In the genomic region with DNA sequence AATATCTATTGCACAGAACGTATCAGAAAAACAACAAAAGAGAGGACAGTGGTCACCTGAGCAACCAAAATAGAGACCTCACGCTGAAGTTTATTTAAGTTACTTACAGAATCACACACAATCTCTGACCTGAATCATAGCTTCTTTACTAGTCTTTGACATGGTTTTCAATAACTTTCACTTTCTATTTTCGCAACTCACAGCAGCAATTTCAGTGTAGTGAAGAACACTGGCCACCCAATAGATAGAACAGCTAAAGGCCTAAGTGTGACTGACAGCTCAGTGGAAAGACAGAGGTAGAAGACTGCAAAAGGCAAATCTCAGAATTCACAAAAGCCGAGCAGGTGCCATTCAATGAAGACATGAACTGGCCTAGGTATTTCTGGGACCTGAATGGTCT, we compare ENCODE assay signal across 20 cellular contexts.
DNase-seq lines count a peak whose midpoint lies in the region; TF ChIP-seq lines count a peak whose summit lies in the region.
"Had no signal": no experiment of that assay in that cellular context is flagged by ENCODE, and none has a peak within 500 bp of the region (broad histone marks: within the 10 kb centered on the region; RNA-seq: fewer than 3 reads in every experiment).

No MANE protein-coding gene starts in this region.

- H3K4me3 ChIP-seq in Loucy (ENCODE audit: low read length, poor library complexity, severe bottlenecking) (no peak overlapping the region), astrocyte of the spinal cord (ENCODE audit: low read depth, low read length) (no peak overlapping the region), mucosa of rectum (ENCODE audit: low read length in 2 of 2) (peak overlapping the region; percentile 10 to 37)
- H3K4me3 ChIP-seq: dorsolateral prefrontal cortex had no signal

- no peak overlapping the region for H3K9ac ChIP-seq in Loucy (ENCODE audit: low read depth, low read length, poor library complexity, severe bottlenecking)
- no peak overlapping the region for H3K9ac ChIP-seq in mucosa of rectum (ENCODE audit: low read depth in 1 of 2, low read length in 2 of 2)

- H3F3A ChIP-seq in Loucy (ENCODE audit: low read depth): no peaks in the 10 kb centered on the region

- H4K20me1 ChIP-seq in Loucy (ENCODE audit: insufficient read depth, low read length, poor library complexity, severe bottlenecking): no peaks in the 10 kb centered on the region

- H3K79me2 ChIP-seq in Loucy (ENCODE audit: insufficient read depth, low read length): no peaks in the 10 kb centered on the region

- no peaks in the 10 kb centered on the region for H3K27me3 ChIP-seq in Loucy (ENCODE audit: insufficient read depth, low read length, poor library complexity, severe bottlenecking)
- H3K27me3 ChIP-seq in mucosa of rectum (ENCODE audit: control insufficient read depth in 2 of 2, insufficient read depth in 2 of 2, low read length in 2 of 2): no peaks in the 10 kb centered on the region
- H3K27me3 ChIP-seq: dorsolateral prefrontal cortex had no signal

- no peak overlapping the region for H2AFZ ChIP-seq in Loucy (ENCODE audit: low read length)

- H3K9me2 ChIP-seq in Loucy (replicated peaks; ENCODE audit: low read depth, low read length): no peaks in the 10 kb centered on the region

- peak; percentile 14 for DNase-seq in GM13977 (ENCODE audit: low spot score)
- DNase-seq in astrocyte of the spinal cord (ENCODE audit: low read depth, low spot score): peak; percentile 15
- DNase-seq in activated CD8-positive, alpha-beta memory T cell treated with anti-CD3 and anti-CD28 coated beads for 24 hours: no peak
- no peak for DNase-seq in COLO829 (ENCODE audit: low spot score)
- DNase-seq in NCI-H2227 (lab: John Stamatoyannopoulos, UW; ENCODE audit: unreplicated experiment): no peak
- no peak for DNase-seq in H4 (ENCODE audit: low spot score)
- DNase-seq: activated CD8-positive, alpha-beta T cell treated with anti-CD3 and anti-CD28 coated beads for 36 hours; activated naive CD8-positive, alpha-beta T cell treated with anti-CD3 and anti-CD28 coated beads, Interleukin-2, amount 10 ng/mL, durations not matched to agents 7 days and 5 days; C1 segment of cervical spinal cord; DMS53; dorsolateral prefrontal cortex; IMR-90; NCI-H1092; NCI-H2107; NCI-H748 treated with DMSO at 0.1 percent for 48 hours; stimulated activated naive B cell treated with anti-CD40 and anti-IgM and Interleukin-4, amounts not matched to agents 10 μg/mL and 1 μg/mL and 100 μg/mL, for 72 hours; T-helper 1 cell had no signal

- TF ChIP-seq CTCF in GM13977 (IDR thresholded peaks at IDR 0.05; ENCODE audit: extremely low read depth, insufficient read depth, missing control alignments): no peak
- TF ChIP-seq CTCF in Loucy (conservative IDR thresholded peaks at IDR 0.05; ENCODE audit: low read length): no peak
- no peak for TF ChIP-seq CTCF in astrocyte of the spinal cord (IDR thresholded peaks at IDR 0.05; ENCODE audit: low read depth, low read length)

- peak overlapping the region; percentile 33 for H3K4me2 ChIP-seq in Loucy (ENCODE audit: low read depth, low read length, poor library complexity, severe bottlenecking)

- no peaks in the 10 kb centered on the region for H3K36me3 ChIP-seq in Loucy (ENCODE audit: insufficient read depth, low read length)
- no peaks in the 10 kb centered on the region for H3K36me3 ChIP-seq in mucosa of rectum (ENCODE audit: control insufficient read depth in 2 of 2, insufficient read depth in 2 of 2, low read length in 2 of 2)

- no peaks in the 10 kb centered on the region for H3K4me1 ChIP-seq in Loucy (ENCODE audit: insufficient read depth, low read length, poor library complexity, severe bottlenecking)
- no peaks in the 10 kb centered on the region for H3K4me1 ChIP-seq in mucosa of rectum (ENCODE audit: control insufficient read depth in 2 of 2, insufficient read depth in 2 of 2, low read length in 2 of 2)

- H3K27ac ChIP-seq in mucosa of rectum (ENCODE audit: low read depth in 2 of 2, low read length in 2 of 2): no peak overlapping the region
- H3K27ac ChIP-seq: dorsolateral prefrontal cortex, VCaP had no signal

- in situ Hi-C loops in GM13977 (cut with MboI; ENCODE audit: low pct_unique_long_range_greater_than_20kb, low sequenced_read_pairs, unreplicated experiment): no loop called here
- in situ Hi-C loops in astrocyte of the spinal cord (cut with HindIII; ENCODE audit: low sequenced_read_pairs): no loop called here

- no peaks in the 10 kb centered on the region for H3K9me3 ChIP-seq in Loucy (ENCODE audit: insufficient read depth, low read depth, low read length)
- H3K9me3 ChIP-seq in mucosa of rectum (ENCODE audit: control insufficient read depth in 2 of 2, low read length in 2 of 2): no peaks in the 10 kb centered on the region

Comparison
In these comparisons a context has a peak if more than half of its experiments do, and no peak if none do; other contexts are left out.
1. DNase-seq: peak in GM13977 (single experiment) and astrocyte of the spinal cord (single experiment); none in activated CD8-positive, alpha-beta memory T cell treated with anti-CD3 and anti-CD28 coated beads for 24 hours (single experiment), COLO829 (single experiment), NCI-H2227 (single experiment) and H4 (single experiment).
2. H3K4me3 ChIP-seq: peak in mucosa of rectum (2 of 2); none in Loucy (single experiment) and astrocyte of the spinal cord (single experiment).